ENCODE assay signal across 35 cellular contexts in genomic region chr4:47000406-47000805, GRCh38. TPM values are rescaled to one million over a fixed set of nuclear protein-coding genes. Genes with fewer than 3 reads are reported as not detected.
"Had no signal": no experiment of that assay in that cellular context is flagged by ENCODE, and none has a peak within 500 bp of the region (broad histone marks: within the 10 kb centered on the region; RNA-seq: fewer than 3 reads in every experiment).

No MANE protein-coding gene starts in this region.

- H3K27me3 ChIP-seq: body of pancreas, brain microvascular endothelial cell, breast epithelium had no signal

- H3K4me3 ChIP-seq: body of pancreas, breast epithelium had no signal

- H3K9me3 ChIP-seq: body of pancreas, breast epithelium had no signal

- H3K27ac ChIP-seq: body of pancreas, brain microvascular endothelial cell, breast epithelium, VCaP had no signal

- H3K4me1 ChIP-seq: body of pancreas, breast epithelium had no signal

- DNase-seq: activated B cell treated with CpG ODN at 0.5 μM for 24 hours; activated CD4-positive, alpha-beta memory T cell treated with anti-CD3 and anti-CD28 coated beads for 36 hours; activated CD4-positive, alpha-beta T cell treated with anti-CD3 and anti-CD28 coated beads for 4 hours; activated CD4-positive, alpha-beta T cell treated with anti-CD3 and anti-CD28 coated beads, Interleukin-2, amount 10 ng/mL, durations not matched to agents 24 days and 14 days; activated CD4-positive, alpha-beta T cell treated with anti-CD3 and anti-CD28 coated beads, Interleukin-2, amount 50 U/mL, for 1 hour; activated CD4-positive, alpha-beta T cell treated with anti-CD3 and anti-CD28 coated beads, Interleukin-2, amount 50 U/mL, for 4 hours; activated CD4-positive, CD25-positive, alpha-beta regulatory T cell treated with anti-CD3 and anti-CD28 coated beads, Interleukin-2, amount 50 U/mL, for 72 hours; activated CD8-positive, alpha-beta memory T cell treated with anti-CD3 and anti-CD28 coated beads, Interleukin-2, amount 50 U/mL, for 4 hours; activated CD8-positive, alpha-beta T cell treated with anti-CD3 and anti-CD28 coated beads for 36 hours; activated effector memory CD4-positive, alpha-beta T cell treated with Interleukin-2 at 50 U/mL for 16 hours; activated gamma-delta T cell; activated naive CD4-positive, alpha-beta T cell treated with anti-CD3 and anti-CD28 coated beads, Interleukin-2, amount 10 ng/mL, durations not matched to agents 7 days and 5 days; activated naive CD4-positive, alpha-beta T cell treated with Interleukin-2 at 50 U/mL for 16 hours; activated naive CD8-positive, alpha-beta T cell treated with anti-CD3 and anti-CD28 coated beads, Interleukin-2, amount 10 ng/mL, durations not matched to agents 7 days and 5 days; activated naive CD8-positive, alpha-beta T cell treated with anti-CD3 and anti-CD28 coated beads, Interleukin-2, amount 50 U/mL, for 24 hours; activated T-cell treated with anti-CD3 and anti-CD28 coated beads for 4 hours; activated T-cell treated with anti-CD3 and anti-CD28 coated beads, Interleukin-2, amount 50 U/mL, for 1 hour; activated T-cell treated with anti-CD3 and anti-CD28 coated beads, Interleukin-2, amount 50 U/mL, for 48 hours; amniotic stem cell; aorta; body of pancreas; central memory CD4-positive, alpha-beta T cell; T-helper 1 cell; T-helper 2 cell; T-helper 9 cell had no signal

- H3K4me1 Mint-ChIP-seq: activated B cell treated with CpG ODN at 0.5 μM for 24 hours; activated CD4-positive, alpha-beta T cell treated with anti-CD3 and anti-CD28 coated beads, Interleukin-2, amount 10 ng/mL, durations not matched to agents 24 days and 14 days; activated naive CD4-positive, alpha-beta T cell treated with anti-CD3 and anti-CD28 coated beads, Interleukin-2, amount 10 ng/mL, durations not matched to agents 7 days and 5 days; activated naive CD4-positive, alpha-beta T cell treated with anti-CD3 and anti-CD28 coated beads, Interleukin-2, amount 50 U/mL, for 24 hours; activated naive CD8-positive, alpha-beta T cell treated with anti-CD3 and anti-CD28 coated beads, Interleukin-2, amount 10 ng/mL, durations not matched to agents 7 days and 5 days; activated naive CD8-positive, alpha-beta T cell treated with anti-CD3 and anti-CD28 coated beads, Interleukin-2, amount 50 U/mL, for 24 hours had no signal

- H3K36me3 ChIP-seq: brain microvascular endothelial cell, breast epithelium had no signal

- H3K9me3 Mint-ChIP-seq: activated B cell treated with CpG ODN at 0.5 μM for 24 hours; activated CD4-positive, alpha-beta memory T cell treated with anti-CD3 and anti-CD28 coated beads for 36 hours; activated CD4-positive, alpha-beta T cell treated with anti-CD3 and anti-CD28 coated beads, Interleukin-2, amount 10 ng/mL, durations not matched to agents 24 days and 14 days; activated CD8-positive, alpha-beta T cell treated with anti-CD3 and anti-CD28 coated beads for 36 hours; activated naive CD4-positive, alpha-beta T cell treated with anti-CD3 and anti-CD28 coated beads, Interleukin-2, amount 10 ng/mL, durations not matched to agents 7 days and 5 days; activated naive CD4-positive, alpha-beta T cell treated with anti-CD3 and anti-CD28 coated beads, Interleukin-2, amount 50 U/mL, for 24 hours; activated naive CD8-positive, alpha-beta T cell treated with anti-CD3 and anti-CD28 coated beads, Interleukin-2, amount 10 ng/mL, durations not matched to agents 7 days and 5 days; activated naive CD8-positive, alpha-beta T cell treated with anti-CD3 and anti-CD28 coated beads, Interleukin-2, amount 50 U/mL, for 24 hours; activated T-helper 2 cell treated with anti-CD3 and anti-CD28 coated beads, Interferon-gamma antibody, Interleukin-2, Interleukin-4, amounts not matched to agents 10 μg/mL and 5 μg/mL and 100 μg/mL, durations not matched to agents 14 hours and 24 hours and 36 hours; T-helper 1 cell treated with Interleukin-12 subunit alpha and Interleukin-12 subunit beta and Interleukin-4 antibody, amounts not matched to agents 30 μg/mL and 1 μg/mL, for 36 hours; T-helper 2 cell treated with Interferon-gamma antibody and Interleukin-4, amounts not matched to agents 5 μg/mL and 100 μg/mL, for 36 hours had no signal

- H3K27ac Mint-ChIP-seq: activated B cell treated with CpG ODN at 0.5 μM for 24 hours; activated CD4-positive, alpha-beta memory T cell treated with anti-CD3 and anti-CD28 coated beads for 36 hours; activated CD4-positive, alpha-beta T cell treated with anti-CD3 and anti-CD28 coated beads, Interleukin-2, amount 10 ng/mL, durations not matched to agents 24 days and 14 days; activated CD8-positive, alpha-beta T cell treated with anti-CD3 and anti-CD28 coated beads for 36 hours; activated naive CD4-positive, alpha-beta T cell treated with anti-CD3 and anti-CD28 coated beads, Interleukin-2, amount 10 ng/mL, durations not matched to agents 7 days and 5 days; activated naive CD4-positive, alpha-beta T cell treated with anti-CD3 and anti-CD28 coated beads, Interleukin-2, amount 50 U/mL, for 24 hours; activated naive CD8-positive, alpha-beta T cell; activated naive CD8-positive, alpha-beta T cell treated with anti-CD3 and anti-CD28 coated beads, Interleukin-2, amount 10 ng/mL, durations not matched to agents 7 days and 5 days; activated naive CD8-positive, alpha-beta T cell treated with anti-CD3 and anti-CD28 coated beads, Interleukin-2, amount 50 U/mL, for 24 hours; activated T-helper 2 cell treated with anti-CD3 and anti-CD28 coated beads, Interferon-gamma antibody, Interleukin-2, Interleukin-4, amounts not matched to agents 10 μg/mL and 5 μg/mL and 100 μg/mL, durations not matched to agents 14 hours and 24 hours and 36 hours; T-helper 1 cell treated with Interleukin-12 subunit alpha and Interleukin-12 subunit beta and Interleukin-4 antibody, amounts not matched to agents 30 μg/mL and 1 μg/mL, for 36 hours; T-helper 2 cell treated with Interferon-gamma antibody and Interleukin-4, amounts not matched to agents 5 μg/mL and 100 μg/mL, for 36 hours had no signal

- H3K4me3 Mint-ChIP-seq: activated B cell treated with CpG ODN at 0.5 μM for 24 hours; activated CD4-positive, alpha-beta memory T cell treated with anti-CD3 and anti-CD28 coated beads for 36 hours; activated CD4-positive, alpha-beta T cell treated with anti-CD3 and anti-CD28 coated beads, Interleukin-2, amount 10 ng/mL, durations not matched to agents 24 days and 14 days; activated CD8-positive, alpha-beta T cell treated with anti-CD3 and anti-CD28 coated beads for 36 hours; activated naive CD4-positive, alpha-beta T cell treated with anti-CD3 and anti-CD28 coated beads, Interleukin-2, amount 10 ng/mL, durations not matched to agents 7 days and 5 days; activated naive CD4-positive, alpha-beta T cell treated with anti-CD3 and anti-CD28 coated beads, Interleukin-2, amount 50 U/mL, for 24 hours; activated naive CD8-positive, alpha-beta T cell; activated naive CD8-positive, alpha-beta T cell treated with anti-CD3 and anti-CD28 coated beads, Interleukin-2, amount 10 ng/mL, durations not matched to agents 7 days and 5 days; activated naive CD8-positive, alpha-beta T cell treated with anti-CD3 and anti-CD28 coated beads, Interleukin-2, amount 50 U/mL, for 24 hours; T-helper 1 cell treated with Interleukin-12 subunit alpha and Interleukin-12 subunit beta and Interleukin-4 antibody, amounts not matched to agents 30 μg/mL and 1 μg/mL, for 36 hours; T-helper 2 cell treated with Interferon-gamma antibody and Interleukin-4, amounts not matched to agents 5 μg/mL and 100 μg/mL, for 36 hours had no signal

- ATAC-seq: activated CD8-positive, alpha-beta T cell treated with anti-CD3 and anti-CD28 coated beads for 36 hours; activated naive CD8-positive, alpha-beta T cell treated with anti-CD3 and anti-CD28 coated beads, Interleukin-2, amount 50 U/mL, for 24 hours; body of pancreas had no signal

- H3K36me3 Mint-ChIP-seq: activated CD4-positive, alpha-beta memory T cell treated with anti-CD3 and anti-CD28 coated beads for 36 hours; activated naive CD4-positive, alpha-beta T cell treated with anti-CD3 and anti-CD28 coated beads, Interleukin-2, amount 10 ng/mL, durations not matched to agents 7 days and 5 days; activated naive CD4-positive, alpha-beta T cell treated with anti-CD3 and anti-CD28 coated beads, Interleukin-2, amount 50 U/mL, for 24 hours; activated naive CD8-positive, alpha-beta T cell; activated naive CD8-positive, alpha-beta T cell treated with anti-CD3 and anti-CD28 coated beads, Interleukin-2, amount 10 ng/mL, durations not matched to agents 7 days and 5 days had no signal

RNA-seq across cellular contexts. Expression of gene GABRA4, which starts 7.0 kb away (rescaled TPM):
- total RNA-seq: activated B cell treated with CpG ODN at 0.5 μM for 24 hours; activated CD4-positive, alpha-beta memory T cell treated with anti-CD3 and anti-CD28 coated beads for 36 hours; activated CD4-positive, alpha-beta T cell treated with anti-CD3 and anti-CD28 coated beads, Interleukin-2, amount 10 ng/mL, durations not matched to agents 24 days and 14 days; activated CD8-positive, alpha-beta memory T cell treated with anti-CD3 and anti-CD28 coated beads for 36 hours; activated CD8-positive, alpha-beta T cell treated with anti-CD3 and anti-CD28 coated beads for 36 hours; activated naive CD8-positive, alpha-beta T cell treated with anti-CD3 and anti-CD28 coated beads, Interleukin-2, amount 10 ng/mL, durations not matched to agents 7 days and 5 days; activated T-helper 2 cell treated with anti-CD3 and anti-CD28 coated beads, Interferon-gamma antibody, Interleukin-2, Interleukin-4, amounts not matched to agents 10 μg/mL and 5 μg/mL and 100 μg/mL, durations not matched to agents 14 hours and 24 hours and 36 hours; astrocyte had no signal

RNA-seq across cellular contexts. Expression of gene GABRB1, which starts 31.0 kb away (rescaled TPM):
- total RNA-seq: activated B cell treated with CpG ODN at 0.5 μM for 24 hours; activated CD4-positive, alpha-beta memory T cell treated with anti-CD3 and anti-CD28 coated beads for 36 hours; activated CD4-positive, alpha-beta T cell treated with anti-CD3 and anti-CD28 coated beads, Interleukin-2, amount 10 ng/mL, durations not matched to agents 24 days and 14 days; activated CD8-positive, alpha-beta memory T cell treated with anti-CD3 and anti-CD28 coated beads for 36 hours; activated CD8-positive, alpha-beta T cell treated with anti-CD3 and anti-CD28 coated beads for 36 hours; activated naive CD8-positive, alpha-beta T cell treated with anti-CD3 and anti-CD28 coated beads, Interleukin-2, amount 10 ng/mL, durations not matched to agents 7 days and 5 days; activated T-helper 2 cell treated with anti-CD3 and anti-CD28 coated beads, Interferon-gamma antibody, Interleukin-2, Interleukin-4, amounts not matched to agents 10 μg/mL and 5 μg/mL and 100 μg/mL, durations not matched to agents 14 hours and 24 hours and 36 hours; astrocyte; body of pancreas had no signal
